Comparison of ENCODE assay signal across 1 cellular context in the genomic region with DNA sequence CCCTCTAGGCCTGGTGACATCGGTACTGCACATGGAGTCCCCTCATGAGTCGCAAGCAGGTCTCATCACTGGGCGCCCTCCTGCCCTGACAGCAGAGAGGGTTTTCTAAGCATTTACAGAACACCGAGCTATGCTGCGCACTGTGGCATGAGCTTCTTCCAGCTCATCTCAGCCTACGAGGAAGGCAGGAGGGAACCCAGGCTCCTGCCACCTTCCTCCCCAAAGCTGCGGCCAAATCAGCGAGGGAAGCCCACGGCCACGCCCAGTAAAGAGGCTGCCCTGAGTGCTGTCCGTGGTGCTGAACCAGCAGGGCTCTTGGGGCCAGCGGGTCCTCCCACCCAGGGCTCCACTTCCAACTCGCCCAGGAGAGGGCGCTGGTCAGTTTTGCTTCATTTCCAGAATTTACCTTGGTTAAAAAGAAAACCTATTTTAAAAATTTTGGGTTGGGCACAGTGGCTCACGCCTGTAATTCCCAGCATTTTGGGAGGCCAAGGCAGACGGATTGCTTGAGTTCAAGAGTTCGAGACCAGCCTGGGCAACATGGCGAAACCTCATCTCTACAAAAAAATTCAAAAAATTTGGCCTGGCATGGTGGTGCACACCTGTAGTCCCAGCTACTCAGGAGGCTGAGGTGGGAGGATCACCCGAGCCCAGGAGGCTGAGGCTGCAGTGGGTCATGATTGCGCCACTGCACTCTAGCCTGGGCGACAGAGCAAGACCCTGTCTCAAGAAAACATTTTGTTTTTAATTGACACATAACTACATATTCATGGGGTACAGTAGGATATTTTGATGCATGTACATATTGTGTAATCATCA.
A peak's percentile ranks its signal among the peaks of the same experiment; 100 is the strongest.
TF ChIP-seq lines count a peak whose summit lies in the region.

No MANE protein-coding gene starts in this region.

TF ChIP-seq in K562, 482 proteins besides CTCF, POLR2A, EP300 and RAD21 (continued from another document and continues in another):
- no peak for TF ChIP-seq RERE (CRISPR knock-in tag; IDR thresholded peaks at IDR 0.05; ENCODE audit: borderline replicate concordance)
- TF ChIP-seq FOXO4 (CRISPR knock-in tag; IDR thresholded peaks at IDR 0.05), result no peak
- peak; percentile 78; a peak in 2 of 4 replicates for TF ChIP-seq SIN3A (IDR thresholded peaks at IDR 0.05; ENCODE audit: borderline replicate concordance in 2 of 2, control insufficient read depth in 1 of 2, low read depth in 2 of 2, low read length in 2 of 2)
- no peak for TF ChIP-seq NR2F6 (CRISPR knock-in tag; IDR thresholded peaks at IDR 0.05)
- TF ChIP-seq TAF15 (IDR thresholded peaks at IDR 0.05; ENCODE audit: low read depth, low read length), result no peak
- no peak for TF ChIP-seq ZBED1 (IDR thresholded peaks at IDR 0.05)
- no peak for TF ChIP-seq SUPT5H (IDR thresholded peaks at IDR 0.05)
- no peak for TF ChIP-seq TAF1 (IDR thresholded peaks at IDR 0.05; ENCODE audit: control insufficient read depth, extremely low read depth, insufficient read depth, low read length, severe bottlenecking)
- TF ChIP-seq TRIM25 (IDR thresholded peaks at IDR 0.05; ENCODE audit: borderline replicate concordance), result no peak
- TF ChIP-seq BHLHE40 (IDR thresholded peaks at IDR 0.05; ENCODE audit: low read length), result peak; percentile 7; the same call in 1 of the 2 replicates
- TF ChIP-seq ZNF561 (CRISPR knock-in tag; conservative IDR thresholded peaks at IDR 0.05), result no peak
- TF ChIP-seq MYNN (IDR thresholded peaks at IDR 0.05), result no peak
- TF ChIP-seq MYNN (CRISPR knock-in tag; IDR thresholded peaks at IDR 0.05), result no peak
- peak; percentile 69; the same call in 1 of the 2 replicates for TF ChIP-seq TFAP4 (CRISPR knock-in tag; IDR thresholded peaks at IDR 0.05; ENCODE audit: borderline replicate concordance)
- no peak for TF ChIP-seq TBP (optimal IDR thresholded peaks at IDR 0.05; ENCODE audit: low read depth, low read length)
- TF ChIP-seq, protein P1, sequence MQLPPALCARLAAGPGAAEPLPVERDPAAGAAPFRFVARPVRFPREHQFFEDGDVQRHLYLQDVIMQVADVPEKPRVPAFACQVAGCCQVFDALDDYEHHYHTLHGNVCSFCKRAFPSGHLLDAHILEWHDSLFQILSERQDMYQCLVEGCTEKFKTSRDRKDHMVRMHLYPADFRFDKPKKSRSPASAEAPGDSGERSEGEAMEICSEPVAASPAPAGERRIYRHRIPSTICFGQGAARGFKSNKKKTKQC (CRISPR knock-in tag; IDR thresholded peaks at IDR 0.05), result peak; percentile 82; the same call in 1 of the 2 replicates
- TF ChIP-seq TAL1 (IDR thresholded peaks at IDR 0.05), result no peak
- no peak for TF ChIP-seq ZEB2 (IDR thresholded peaks at IDR 0.05)
- peak; percentile 17; the same call in 1 of the 2 replicates for TF ChIP-seq STAG1 (CRISPR knock-in tag; IDR thresholded peaks at IDR 0.05; ENCODE audit: borderline replicate concordance)
- TF ChIP-seq PURB (CRISPR knock-in tag; IDR thresholded peaks at IDR 0.05; ENCODE audit: low read depth), result no peak
- TF ChIP-seq SP1 (CRISPR knock-in tag; IDR thresholded peaks at IDR 0.05), result peak; percentile 74
- TF ChIP-seq SMC3 (conservative IDR thresholded peaks at IDR 0.05; ENCODE audit: insufficient read depth, low read depth, low read length), result peak; percentile 67
- TF ChIP-seq TEAD1 (CRISPR knock-in tag; IDR thresholded peaks at IDR 0.05), result 0 out of 4 replicates have a peak, but pooled peaks of 1 of the 2 experiments have one; percentile 33
- TF ChIP-seq TARDBP (IDR thresholded peaks at IDR 0.05), result no peak
- peak in 1 of 2 experiments; percentile 94; a peak in 2 of 4 replicates for TF ChIP-seq RCOR1 (IDR thresholded peaks at IDR 0.05; ENCODE audit: borderline replicate concordance in 1 of 2, low read depth in 2 of 2, low read length in 2 of 2)
- TF ChIP-seq EHMT2 (IDR thresholded peaks at IDR 0.05), result peak; percentile 99
- no peak for TF ChIP-seq FOXP4 (CRISPR knock-in tag; IDR thresholded peaks at IDR 0.05; ENCODE audit: borderline replicate concordance)
- TF ChIP-seq GABPB1 (CRISPR knock-in tag; IDR thresholded peaks at IDR 0.05), result no peak
- 0 out of 2 replicates have a peak, but pooled peaks have one; percentile 21 for TF ChIP-seq HCFC1 (IDR thresholded peaks at IDR 0.05; ENCODE audit: low read depth, low read length)
- TF ChIP-seq HMGN3 (IDR thresholded peaks at IDR 0.05; ENCODE audit: borderline replicate concordance, extremely low read depth, insufficient read length, low read depth, low read length), result no peak
- no peak for TF ChIP-seq GMEB1 (CRISPR knock-in tag; IDR thresholded peaks at IDR 0.05)
- peak; percentile 23; the same call in 1 of the 2 replicates for TF ChIP-seq VEZF1 (CRISPR knock-in tag; IDR thresholded peaks at IDR 0.05)
- TF ChIP-seq POLR2B (IDR thresholded peaks at IDR 0.05; ENCODE audit: low read depth, partially characterized antibody), result no peak
- TF ChIP-seq GABPA (tag; conservative IDR thresholded peaks at IDR 0.05; ENCODE audit: low read depth), result no peak
- TF ChIP-seq ZNF766 (CRISPR knock-in tag; conservative IDR thresholded peaks at IDR 0.05), result peak; percentile 82
- TF ChIP-seq MTA1 (IDR thresholded peaks at IDR 0.05; ENCODE audit: borderline replicate concordance), result no peak
- TF ChIP-seq DMBX1 (CRISPR knock-in tag; IDR thresholded peaks at IDR 0.05; ENCODE audit: borderline replicate concordance), result peak; percentile 80; the same call in 1 of the 2 replicates
- TF ChIP-seq, protein P2, sequence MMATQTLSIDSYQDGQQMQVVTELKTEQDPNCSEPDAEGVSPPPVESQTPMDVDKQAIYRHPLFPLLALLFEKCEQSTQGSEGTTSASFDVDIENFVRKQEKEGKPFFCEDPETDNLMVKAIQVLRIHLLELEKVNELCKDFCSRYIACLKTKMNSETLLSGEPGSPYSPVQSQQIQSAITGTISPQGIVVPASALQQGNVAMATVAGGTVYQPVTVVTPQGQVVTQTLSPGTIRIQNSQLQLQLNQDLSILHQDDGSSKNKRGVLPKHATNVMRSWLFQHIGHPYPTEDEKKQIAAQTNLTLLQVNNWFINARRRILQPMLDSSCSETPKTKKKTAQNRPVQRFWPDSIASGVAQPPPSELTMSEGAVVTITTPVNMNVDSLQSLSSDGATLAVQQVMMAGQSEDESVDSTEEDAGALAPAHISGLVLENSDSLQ (IDR thresholded peaks at IDR 0.05), result no peak
- no peak for TF ChIP-seq PRMT5 (CRISPR knock-in tag; IDR thresholded peaks at IDR 0.05)
- TF ChIP-seq ZNF586 (CRISPR knock-in tag; conservative IDR thresholded peaks at IDR 0.05), result no peak
- TF ChIP-seq ZNF57 (CRISPR knock-in tag; IDR thresholded peaks at IDR 0.05), result no peak
- TF ChIP-seq FOSL1 (tag; conservative IDR thresholded peaks at IDR 0.05), result no peak
- TF ChIP-seq ZNF644 (tag; IDR thresholded peaks at IDR 0.05; ENCODE audit: low read depth), result 0 out of 2 replicates have a peak, but pooled peaks have one; percentile 54
- TF ChIP-seq NR2C2 (CRISPR knock-in tag; IDR thresholded peaks at IDR 0.05), result no peak
- no peak for TF ChIP-seq NR2C2 (tag; IDR thresholded peaks at IDR 0.05)
